In the genomic region with DNA sequence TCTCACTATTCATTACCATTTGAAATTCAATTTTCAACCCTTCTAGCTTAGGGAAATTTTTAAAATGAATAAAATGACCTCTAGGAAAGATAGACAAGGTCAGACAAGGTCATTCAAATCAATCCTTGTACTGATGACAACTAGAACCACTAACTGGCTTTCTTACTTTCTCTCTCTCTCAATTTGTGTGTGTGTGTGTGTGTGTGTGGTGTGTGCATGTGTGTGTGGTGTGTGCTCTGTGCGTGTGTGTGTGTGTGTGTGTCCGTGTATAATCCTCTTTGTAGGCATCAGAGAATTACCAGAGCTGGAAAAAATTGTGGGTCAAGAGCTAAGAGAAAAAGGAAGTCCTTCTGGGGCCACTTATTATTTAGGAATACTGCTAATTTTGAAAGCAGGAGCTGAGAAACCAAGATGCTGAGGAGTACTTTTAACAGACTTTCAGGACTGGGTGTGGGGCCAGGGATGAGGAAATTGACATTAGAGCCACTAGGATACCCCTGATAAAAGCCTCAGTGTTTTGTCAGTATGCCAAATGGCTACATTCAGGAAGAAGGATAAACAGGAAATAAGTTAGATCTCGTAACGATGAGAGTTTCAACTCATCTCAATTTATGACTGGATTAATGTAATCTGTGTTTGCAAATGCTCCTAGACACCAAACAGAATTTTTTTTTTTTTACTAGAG, we compare ENCODE assay signal across 24 cellular contexts.
DNase-seq lines count a peak whose midpoint lies in the region; ATAC-seq, FAIRE-seq and TF ChIP-seq lines count a peak whose summit lies in the region.
"Had no signal": no experiment of that assay in that cellular context is flagged by ENCODE, and none has a peak within 500 bp of the region (broad histone marks: within the 10 kb centered on the region; RNA-seq: fewer than 3 reads in every experiment).

No MANE protein-coding gene starts in this region.

- H3K27ac Mint-ChIP-seq in WTC11 (peak overlapping the region; percentile 52), nephron progenitor cell (peak overlapping the region; percentile 1), HFFc6 (no peak overlapping the region)
- H3K27ac Mint-ChIP-seq: activated CD8-positive, alpha-beta T cell treated with anti-CD3 and anti-CD28 coated beads, Interleukin-2, amount 10 ng/mL, durations not matched to agents 7 days and 5 days; activated T-cell treated with anti-CD3 and anti-CD28 coated beads, Interleukin-2, amount 50 U/mL, for 24 hours; CD4-positive, CD25-positive, alpha-beta regulatory T cell; natural killer cell treated with Interleukin-12 subunit alpha and Interleukin-12 subunit beta and Interleukin-15 and Interleukin-18, amount 100 ng/mL, for 72 hours had no signal

- CTCF ChIA-PET in WTC11 (lab: Charles Lee), result no interaction called here

- H3K27me3 Mint-ChIP-seq in WTC11 (ENCODE audit: low read depth) (no peaks in the 10 kb centered on the region), nephron progenitor cell (ENCODE audit: low read depth, poor library complexity) (no peaks in the 10 kb centered on the region), HFFc6 (ENCODE audit: insufficient read depth) (no peaks in the 10 kb centered on the region; the same call in 1 of the 2 replicates)
- H3K27me3 Mint-ChIP-seq: activated T-cell treated with anti-CD3 and anti-CD28 coated beads, Interleukin-2, amount 50 U/mL, for 24 hours; CD4-positive, CD25-positive, alpha-beta regulatory T cell; natural killer cell treated with Interleukin-12 subunit alpha and Interleukin-12 subunit beta and Interleukin-15 and Interleukin-18, amount 100 ng/mL, for 72 hours had no signal

- H3K27ac ChIP-seq in heart left ventricle, result no peak overlapping the region
- H3K27ac ChIP-seq in ovary, result no peak overlapping the region
- H3K27ac ChIP-seq: GM23248, prostate gland, SJCRH30 had no signal

- TF ChIP-seq EP300 in ovary (IDR thresholded peaks at IDR 0.05), result no peak

- H3K9me3 Mint-ChIP-seq in WTC11 (peaks cover 13% of the 10 kb centered on the region), nephron progenitor cell (no peaks in the 10 kb centered on the region), HFFc6 (peaks cover 12% of the 10 kb centered on the region)

- H3K4me1 Mint-ChIP-seq in WTC11 (peaks cover 6% of the 10 kb centered on the region; the same call in 1 of the 2 replicates), nephron progenitor cell (peaks cover 6% of the 10 kb centered on the region), HFFc6 (ENCODE audit: low read depth) (no peaks in the 10 kb centered on the region)
- H3K4me1 Mint-ChIP-seq: CD4-positive, CD25-positive, alpha-beta regulatory T cell had no signal

- no peak for TF ChIP-seq POLR2A in GM12891 (IDR thresholded peaks at IDR 0.05; ENCODE audit: low read depth, low read length)
- no peak for TF ChIP-seq POLR2A in heart left ventricle (IDR thresholded peaks at IDR 0.05)
- no peak for TF ChIP-seq POLR2A in ovary (IDR thresholded peaks at IDR 0.05)

- H3K27me3 ChIP-seq in heart left ventricle (no peaks in the 10 kb centered on the region), ovary (no peaks in the 10 kb centered on the region)
- H3K27me3 ChIP-seq: gastrocnemius medialis, SJCRH30 had no signal

- H3K9me3 ChIP-seq in heart left ventricle, result peaks cover 0 to 6% (median 0%) of the 10 kb centered on the region in 12 donors
- no peaks in the 10 kb centered on the region for H3K9me3 ChIP-seq in ovary
- H3K9me3 ChIP-seq: gastrocnemius medialis, prostate gland, SJCRH30 had no signal

- H3K36me3 ChIP-seq in heart left ventricle (no peaks in the 10 kb centered on the region), ovary (no peaks in the 10 kb centered on the region)
- H3K36me3 ChIP-seq: gastrocnemius medialis, prostate gland, SJCRH30 had no signal

- POLR2A ChIA-PET in WTC11 (lab: Charles Lee), result no interaction called here

- H3K4me1 ChIP-seq in heart left ventricle (no peaks in the 10 kb centered on the region), ovary (ENCODE audit: insufficient read depth) (no peaks in the 10 kb centered on the region)
- H3K4me1 ChIP-seq: prostate gland, SJCRH30 had no signal

- no peak overlapping the region for H3K4me3 Mint-ChIP-seq in WTC11
- no peak overlapping the region for H3K4me3 Mint-ChIP-seq in nephron progenitor cell
- H3K4me3 Mint-ChIP-seq in HFFc6, result no peak overlapping the region
- H3K4me3 Mint-ChIP-seq: activated CD8-positive, alpha-beta T cell treated with anti-CD3 and anti-CD28 coated beads, Interleukin-2, amount 10 ng/mL, durations not matched to agents 7 days and 5 days; activated T-cell treated with anti-CD3 and anti-CD28 coated beads, Interleukin-2, amount 50 U/mL, for 24 hours; CD4-positive, CD25-positive, alpha-beta regulatory T cell; natural killer cell treated with Interleukin-12 subunit alpha and Interleukin-12 subunit beta and Interleukin-15 and Interleukin-18, amount 100 ng/mL, for 72 hours had no signal

- ATAC-seq in WTC11 (no peak), heart left ventricle (no peak)
- ATAC-seq: activated CD8-positive, alpha-beta T cell treated with anti-CD3 and anti-CD28 coated beads, Interleukin-2, amount 10 ng/mL, durations not matched to agents 7 days and 5 days; gastrocnemius medialis; natural killer cell treated with Interleukin-12 subunit alpha and Interleukin-12 subunit beta and Interleukin-15 and Interleukin-18, amount 100 ng/mL, for 72 hours had no signal

- no peak overlapping the region for H3K4me3 ChIP-seq in heart left ventricle
- no peak overlapping the region for H3K4me3 ChIP-seq in ovary
- H3K4me3 ChIP-seq: GM23248, prostate gland, SJCRH30 had no signal

- intact Hi-C loops in heart left ventricle (cut with DNase I) (no loop called here), ovary (cut with DNase I) (no loop called here)

- no peak for DNase-seq in GM12891 (ENCODE audit: insufficient read length, low spot score)
- DNase-seq in NCI-H2029 (lab: John Stamatoyannopoulos, UW), result peak; percentile 15
- DNase-seq in WTC11 (ENCODE audit: low spot score), result no peak
- no peak for DNase-seq in nephron progenitor cell
- DNase-seq in HFFc6, result no peak
- no peak for DNase-seq in heart left ventricle
- DNase-seq in ovary, result no peak
- DNase-seq: activated CD8-positive, alpha-beta T cell treated with anti-CD3 and anti-CD28 coated beads, Interleukin-2, amount 10 ng/mL, durations not matched to agents 7 days and 5 days; activated naive CD4-positive, alpha-beta T cell; activated T-cell treated with anti-CD3 and anti-CD28 coated beads, Interleukin-2, amount 50 U/mL, for 24 hours; CD4-positive, CD25-positive, alpha-beta regulatory T cell; gastrocnemius medialis; GF-D8; GM23248; KG1; NCI-H2081 treated with DMSO at 0.1 percent for 48 hours; NCI-H526; stimulated activated naive CD4-positive, alpha-beta T cell treated with Interleukin-2 at 50 U/mL for 16 hours; T-helper 2 cell had no signal

- FAIRE-seq in GM12891 (lab: Jason Lieb, UNC), result peak; percentile 71
- FAIRE-seq: bronchial epithelial cell, GM19239 had no signal

- WGBS in heart left ventricle, 4 donors, result 29 to 41% (median 33%) methylated on average over 4 of the region's 4 CpGs
- 31 to 44% (median 36%) methylated on average over 4 of the region's 4 CpGs for WGBS in ovary, 3 donors

- TF ChIP-seq CTCF in WTC11 (IDR thresholded peaks at IDR 0.05) (no peak), nephron progenitor cell (IDR thresholded peaks at IDR 0.05) (no peak), HFFc6 (IDR thresholded peaks at IDR 0.05) (no peak), heart left ventricle (IDR thresholded peaks at IDR 0.05) (no peak), ovary (IDR thresholded peaks at IDR 0.05) (no peak)

- H3K36me3 Mint-ChIP-seq in WTC11 (no peaks in the 10 kb centered on the region), nephron progenitor cell (ENCODE audit: low read depth) (no peaks in the 10 kb centered on the region), HFFc6 (ENCODE audit: low read depth) (no peaks in the 10 kb centered on the region)
- H3K36me3 Mint-ChIP-seq: CD4-positive, CD25-positive, alpha-beta regulatory T cell; natural killer cell treated with Interleukin-12 subunit alpha and Interleukin-12 subunit beta and Interleukin-15 and Interleukin-18, amount 100 ng/mL, for 72 hours had no signal

TF ChIP-seq in GM12891, 5 proteins besides CTCF, POLR2A, EP300 and RAD21:
- TF ChIP-seq TAF1 (IDR thresholded peaks at IDR 0.05; ENCODE audit: low read depth, low read length), result no peak
- TF ChIP-seq POU2F2 (IDR thresholded peaks at IDR 0.05; ENCODE audit: low read depth, low read length), result no peak
- no peak for TF ChIP-seq POLR2AphosphoS5 (IDR thresholded peaks at IDR 0.05; ENCODE audit: low read depth, low read length)
- TF ChIP-seq SPI1 (IDR thresholded peaks at IDR 0.05; ENCODE audit: low read depth, low read length), result no peak
- no peak for TF ChIP-seq PAX5 (IDR thresholded peaks at IDR 0.05; ENCODE audit: insufficient read depth, low read length, severe bottlenecking)

TF ChIP-seq in WTC11, 78 proteins besides CTCF, POLR2A, EP300 and RAD21:
- TF ChIP-seq CREB1 (CRISPR knock-in tag; IDR thresholded peaks at IDR 0.05), result no peak
- TF ChIP-seq, protein P1, sequence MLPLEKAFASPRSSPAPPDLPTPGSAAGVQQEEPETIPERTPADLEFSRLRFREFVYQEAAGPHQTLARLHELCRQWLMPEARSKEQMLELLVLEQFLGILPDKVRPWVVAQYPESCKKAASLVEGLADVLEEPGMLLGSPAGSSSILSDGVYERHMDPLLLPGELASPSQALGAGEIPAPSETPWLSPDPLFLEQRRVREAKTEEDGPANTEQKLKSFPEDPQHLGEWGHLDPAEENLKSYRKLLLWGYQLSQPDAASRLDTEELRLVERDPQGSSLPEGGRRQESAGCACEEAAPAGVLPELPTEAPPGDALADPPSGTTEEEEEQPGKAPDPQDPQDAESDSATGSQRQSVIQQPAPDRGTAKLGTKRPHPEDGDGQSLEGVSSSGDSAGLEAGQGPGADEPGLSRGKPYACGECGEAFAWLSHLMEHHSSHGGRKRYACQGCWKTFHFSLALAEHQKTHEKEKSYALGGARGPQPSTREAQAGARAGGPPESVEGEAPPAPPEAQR (CRISPR knock-in tag; IDR thresholded peaks at IDR 0.05), result no peak
